In the genomic region with DNA sequence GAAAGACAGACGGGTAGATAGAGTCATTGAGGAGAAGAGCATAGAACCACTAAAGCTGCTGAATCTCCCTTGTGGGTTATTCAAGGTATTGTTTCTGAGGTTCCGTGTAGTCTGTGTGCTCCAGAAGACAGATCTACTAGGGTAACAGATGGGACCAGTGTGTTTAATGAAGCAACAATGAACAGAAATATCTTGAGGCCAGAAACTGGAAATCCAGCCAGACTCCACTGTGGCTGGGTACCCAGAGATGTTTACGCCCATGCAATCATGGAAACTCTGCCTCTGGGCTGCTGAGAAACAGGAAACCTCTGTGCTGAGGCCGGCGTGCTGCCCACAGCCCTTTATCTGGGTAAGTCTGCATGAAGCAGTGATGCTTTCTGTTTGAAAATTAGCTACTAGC, we compare ENCODE assay signal across 1 cellular context.
TF ChIP-seq lines count a peak whose summit lies in the region.

No MANE protein-coding gene starts in this region.

TF ChIP-seq in H1, 55 proteins besides CTCF, POLR2A, EP300 and RAD21:
- TF ChIP-seq TBP (IDR thresholded peaks at IDR 0.05; ENCODE audit: low read depth, low read length) (no peak), NANOG (IDR thresholded peaks at IDR 0.05; ENCODE audit: insufficient read depth, low read depth, low read length, poor library complexity, severe bottlenecking) (no peak), BRCA1 (IDR thresholded peaks at IDR 0.05; ENCODE audit: low read depth, low read length) (no peak), SAP30 (IDR thresholded peaks at IDR 0.05; ENCODE audit: insufficient read depth, insufficient replicate concordance, low read length) (no peak), KDM4A (IDR thresholded peaks at IDR 0.05; ENCODE audit: low read depth, low read length, severe bottlenecking) (no peak), TAF7 (optimal IDR thresholded peaks at IDR 0.05; ENCODE audit: borderline replicate concordance, low read depth, low read length) (no peak), ZNF274 (IDR thresholded peaks at IDR 0.05; ENCODE audit: borderline replicate concordance, extremely low read depth, low read length) (no peak), PHF8 (conservative IDR thresholded peaks at IDR 0.05; ENCODE audit: low read depth, low read length) (no peak), CEBPB (IDR thresholded peaks at IDR 0.05; ENCODE audit: low read depth, low read length) (no peak), EGR1 (IDR thresholded peaks at IDR 0.05; ENCODE audit: borderline replicate concordance, low read depth, low read length) (no peak), GTF2F1 (IDR thresholded peaks at IDR 0.05; ENCODE audit: borderline replicate concordance, low read depth, low read length) (no peak), CBX8 (IDR thresholded peaks at IDR 0.05; ENCODE audit: borderline replicate concordance, low read depth, low read length) (no peak), BCL11A (IDR thresholded peaks at IDR 0.05; ENCODE audit: low read depth in 2 of 2, low read length in 2 of 2) (no peak), SRF (IDR thresholded peaks at IDR 0.05; ENCODE audit: low read depth, low read length) (no peak), RBBP5 (IDR thresholded peaks at IDR 0.05; ENCODE audit: borderline replicate concordance, low read depth, low read length) (no peak), ATF2 (IDR thresholded peaks at IDR 0.05; ENCODE audit: low read length) (no peak), POU5F1 (IDR thresholded peaks at IDR 0.05; ENCODE audit: low read depth, low read length) (no peak)
